16 cellular contexts compared by ENCODE assay signal in the genomic region with DNA sequence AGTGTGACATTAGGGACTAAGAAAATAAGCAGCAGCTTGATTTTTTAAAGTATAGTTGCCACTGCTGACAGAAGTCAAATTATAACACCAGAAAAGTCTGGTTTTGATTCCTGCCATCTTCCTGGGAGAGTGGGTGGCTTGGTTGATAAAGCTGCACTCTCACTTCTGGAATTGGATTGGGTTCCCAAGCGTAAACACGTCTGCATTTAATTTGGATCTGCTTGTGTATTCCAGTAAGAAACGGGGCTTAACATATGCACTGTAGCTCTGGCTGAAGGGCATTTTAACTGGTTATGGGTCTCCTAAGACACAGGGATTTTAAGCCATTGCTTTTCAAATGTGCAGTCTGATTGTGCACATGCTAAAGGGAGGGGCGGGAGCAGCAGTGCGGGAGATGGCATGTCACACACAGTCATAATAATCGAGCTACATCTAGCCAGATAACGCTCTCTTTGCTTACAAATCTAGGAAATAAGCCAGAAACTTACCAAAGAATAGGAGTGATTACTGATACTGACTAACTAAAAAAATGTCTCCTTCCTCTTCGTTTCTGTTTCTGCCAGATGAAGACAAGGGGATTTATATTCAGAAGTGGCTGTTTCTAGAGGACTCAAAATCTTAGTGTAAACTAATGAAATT.
A peak's percentile ranks its signal among the peaks of the same experiment; 100 is the strongest.
DNase-seq lines count a peak whose midpoint lies in the region; ATAC-seq and TF ChIP-seq lines count a peak whose summit lies in the region.
"Had no signal": no experiment of that assay in that cellular context is flagged by ENCODE, and none has a peak within 500 bp of the region (broad histone marks: within the 10 kb centered on the region; RNA-seq: fewer than 3 reads in every experiment).

No MANE protein-coding gene starts in this region.

- dilution Hi-C loops in IMR-90 (cut with HindIII; ENCODE audit: low sequenced_read_pairs, unreplicated experiment): no loop called here

- 0 out of 2 replicates have a peak overlapping the region, but pooled peaks have one; percentile 24 for H3K56ac ChIP-seq in IMR-90 (ENCODE audit: extremely low read depth, insufficient read depth, low read length)

- peaks cover 5% of the 10 kb centered on the region for H3K4me1 Mint-ChIP-seq in neural crest cell
- H3K4me1 Mint-ChIP-seq: CD4-positive, CD25-positive, alpha-beta regulatory T cell had no signal

- H2BK5ac ChIP-seq in IMR-90 (ENCODE audit: low read depth, low read length, poor library complexity, severe bottlenecking): no peak overlapping the region

- peak overlapping the region in 1 of 2 experiments; percentile 19; a peak in 2 of 4 replicates for H4K8ac ChIP-seq in IMR-90 (ENCODE audit: low read depth in 2 of 2, low read length in 2 of 2)

- H3K18ac ChIP-seq in IMR-90 (ENCODE audit: low read depth, low read length): peak overlapping the region; percentile 98

- TF ChIP-seq RAD21 in IMR-90 (IDR thresholded peaks at IDR 0.05; ENCODE audit: low read length): no peak

- no TSS peak for BruUV-seq in IMR-90 (replicated peaks; lab: Mats Ljungman, UMichigan)

- WGBS in IMR-90 (ENCODE audit: extremely low coverage in 2 of 2, insufficient read length in 1 of 2), 2 experiments: 29% methylated on average over 3 of the region's 8 CpGs; no CpG with 5 or more reads in 1 of the 2 experiments

- no peak for TF ChIP-seq CTCF in IMR-90 (conservative IDR thresholded peaks at IDR 0.05; ENCODE audit: low read depth, low read length)
- TF ChIP-seq CTCF in neural crest cell (conservative IDR thresholded peaks at IDR 0.05): no peak

- ATAC-seq in IMR-90 (ENCODE audit: low read depth) (peak; percentile 33; the same call in 1 of the 2 replicates), HG03439 (IDR thresholded peaks at IDR 0.05; ENCODE audit: unreplicated experiment) (no peak)
- no peak for ATAC-seq in activated naive CD4-positive, alpha-beta T cell treated with anti-CD3 and anti-CD28 coated beads, Interleukin-2, amount 50 U/mL, for 72 hours

- H3K9me3 Mint-ChIP-seq in neural crest cell: peaks cover 24% of the 10 kb centered on the region
- peaks cover 0 to 11% of the 10 kb centered on the region in 2 donors for H3K9me3 Mint-ChIP-seq in activated naive CD4-positive, alpha-beta T cell treated with anti-CD3 and anti-CD28 coated beads, Interleukin-2, amount 50 U/mL, for 72 hours
- H3K9me3 Mint-ChIP-seq: HFFc6 had no signal

- H3K4me3 Mint-ChIP-seq in neural crest cell: no peak overlapping the region
- H3K4me3 Mint-ChIP-seq: CD4-positive, CD25-positive, alpha-beta regulatory T cell; HFFc6 had no signal

- H2AFZ ChIP-seq in IMR-90 (replicated peaks; ENCODE audit: low read length, poor library complexity): peak overlapping the region; percentile 27

- in situ Hi-C loops in IMR-90 (cut with MboI; ENCODE audit: low sequenced_read_pairs): no loop called here

- H3K23ac ChIP-seq in IMR-90 (ENCODE audit: low read depth, low read length): peak overlapping the region; percentile 1; the same call in 1 of the 2 replicates

- H3K4ac ChIP-seq in IMR-90 (ENCODE audit: low read depth, low read length): peak overlapping the region; percentile 35

- no peaks in the 10 kb centered on the region for H3K9me3 ChIP-seq in IMR-90 (ENCODE audit: control insufficient read depth, insufficient read depth, low read length)

- peaks cover 4% of the 10 kb centered on the region; the same call in 1 of the 2 replicates for H4K20me1 ChIP-seq in IMR-90 (ENCODE audit: insufficient read depth, low read length)

- H3K27me3 ChIP-seq in IMR-90 (ENCODE audit: control insufficient read depth, insufficient read depth, low read length): peaks cover 3% of the 10 kb centered on the region; the same call in 1 of the 2 replicates

- peak overlapping the region; percentile 59 for H3K4me2 ChIP-seq in IMR-90 (ENCODE audit: low read depth, low read length)
- H3K4me2 ChIP-seq: KMS-11 had no signal

- peaks cover 5% of the 10 kb centered on the region for H3K36me3 Mint-ChIP-seq in neural crest cell (ENCODE audit: low read depth)
- no peaks in the 10 kb centered on the region for H3K36me3 Mint-ChIP-seq in activated naive CD4-positive, alpha-beta T cell treated with anti-CD3 and anti-CD28 coated beads, Interleukin-2, amount 50 U/mL, for 72 hours
- H3K36me3 Mint-ChIP-seq: CD4-positive, CD25-positive, alpha-beta regulatory T cell had no signal

- H3K36me3 ChIP-seq in IMR-90 (ENCODE audit: control insufficient read depth, insufficient read depth, low read length): no peaks in the 10 kb centered on the region

- intact Hi-C loops in IMR-90 (cut with micrococcal nuclease): loop anchor here (10.0 kb wide), 1 partner anchor 263 kb away; no protein-coding TSS in a partner anchor

- CTCF ChIA-PET in IMR-90 (lab: Yijun Ruan, JAX): no interaction called here

- TF ChIP-seq POLR2A in IMR-90 (IDR thresholded peaks at IDR 0.05; ENCODE audit: low read depth, low read length): no peak

- H3K4me3 ChIP-seq in IMR-90 (ENCODE audit: insufficient read depth, low read depth, low read length): no peak overlapping the region

- peak overlapping the region; percentile 38 for H4K5ac ChIP-seq in IMR-90 (ENCODE audit: low read depth, low read length)

- DNase-seq in AG08395 (ENCODE audit: low spot score) (peak; percentile 24), IMR-90 (peak; percentile 37), fibroblast of peridontal ligament (ENCODE audit: extremely low read depth) (peak; percentile 86), neural crest cell (ENCODE audit: low read depth, low spot score) (no peak), HUDEP-2 (lab: John Stamatoyannopoulos, UW; ENCODE audit: unreplicated experiment in 76 of 76) (no peak)
- DNase-seq in activated naive CD4-positive, alpha-beta T cell treated with anti-CD3 and anti-CD28 coated beads, Interleukin-2, amount 50 U/mL, for 72 hours (ENCODE audit: low spot score in 2 of 2): no peak
- DNase-seq: CD4-positive, CD25-positive, alpha-beta regulatory T cell; DMS153; HFFc6; NCI-H1436; NCI-H2029; NCI-H345; NCI-H524 treated with DMSO at 0.1 percent for 48 hours; SW 1271 had no signal

- 0 out of 2 replicates have a peak overlapping the region, but pooled peaks have one; percentile 37 for H2AK5ac ChIP-seq in IMR-90 (ENCODE audit: low read depth, low read length)

- H3K4me1 ChIP-seq in IMR-90 (ENCODE audit: control insufficient read depth, insufficient read depth, low read length): peaks cover 23% of the 10 kb centered on the region

- peak overlapping the region; percentile 99 for H2BK120ac ChIP-seq in IMR-90 (ENCODE audit: low read depth, low read length)

- H3K9me1 ChIP-seq in IMR-90 (ENCODE audit: insufficient read depth, low read length): peaks cover 12% of the 10 kb centered on the region

- H4K91ac ChIP-seq in IMR-90 (ENCODE audit: insufficient read depth, low read depth, low read length): peak overlapping the region; percentile 40

- H2BK20ac ChIP-seq in IMR-90 (ENCODE audit: low read depth, low read length): peak overlapping the region; percentile 40

- no peak overlapping the region; the same call in 1 of the 2 replicates for H3K9ac ChIP-seq in IMR-90 (ENCODE audit: low read depth, low read length)
- H3K9ac ChIP-seq: KMS-11 had no signal

- peak overlapping the region; percentile 20 for H3K27ac Mint-ChIP-seq in neural crest cell (ENCODE audit: unreplicated experiment)
- H3K27ac Mint-ChIP-seq in activated naive CD4-positive, alpha-beta T cell treated with anti-CD3 and anti-CD28 coated beads, Interleukin-2, amount 50 U/mL, for 72 hours: no peak overlapping the region
- H3K27ac Mint-ChIP-seq: CD4-positive, CD25-positive, alpha-beta regulatory T cell; HFFc6 had no signal

- peak overlapping the region; percentile 1; the same call in 1 of the 2 replicates for H3K14ac ChIP-seq in IMR-90 (replicated peaks; ENCODE audit: low read depth, low read length)

- H2BK15ac ChIP-seq in IMR-90 (ENCODE audit: low read depth, low read length): peak overlapping the region; percentile 38; the same call in 2 of the 3 replicates

- H3K27me3 Mint-ChIP-seq in neural crest cell (ENCODE audit: low read depth): no peaks in the 10 kb centered on the region
- H3K27me3 Mint-ChIP-seq: CD4-positive, CD25-positive, alpha-beta regulatory T cell had no signal

- no peaks in the 10 kb centered on the region for H3K79me1 ChIP-seq in IMR-90 (ENCODE audit: low read depth in 1 of 2, low read length in 2 of 2)

- POLR2A ChIA-PET in IMR-90 (lab: Charles Lee; ENCODE audit: unreplicated experiment): no interaction called here

- H3K27ac ChIP-seq in IMR-90 (ENCODE audit: insufficient read depth, low read length): peak overlapping the region; percentile 50; the same call in 1 of the 2 replicates
- H3K27ac ChIP-seq: KMS-11 had no signal

- no peak overlapping the region for H2AK9ac ChIP-seq in IMR-90 (replicated peaks; ENCODE audit: low read depth, low read length, poor library complexity)

TF ChIP-seq in IMR-90, 13 proteins besides CTCF, POLR2A, EP300 and RAD21 (continues in another document):
- TF ChIP-seq MXI1 (IDR thresholded peaks at IDR 0.05; ENCODE audit: borderline replicate concordance, low read depth, low read length): no peak
- no peak for TF ChIP-seq RFX5 (IDR thresholded peaks at IDR 0.05; ENCODE audit: low read depth, low read length)
- TF ChIP-seq MAZ (IDR thresholded peaks at IDR 0.05; ENCODE audit: borderline replicate concordance, low read depth, low read length): no peak
- TF ChIP-seq, protein P1, sequence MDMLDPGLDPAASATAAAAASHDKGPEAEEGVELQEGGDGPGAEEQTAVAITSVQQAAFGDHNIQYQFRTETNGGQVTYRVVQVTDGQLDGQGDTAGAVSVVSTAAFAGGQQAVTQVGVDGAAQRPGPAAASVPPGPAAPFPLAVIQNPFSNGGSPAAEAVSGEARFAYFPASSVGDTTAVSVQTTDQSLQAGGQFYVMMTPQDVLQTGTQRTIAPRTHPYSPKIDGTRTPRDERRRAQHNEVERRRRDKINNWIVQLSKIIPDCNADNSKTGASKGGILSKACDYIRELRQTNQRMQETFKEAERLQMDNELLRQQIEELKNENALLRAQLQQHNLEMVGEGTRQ (IDR thresholded peaks at IDR 0.05; ENCODE audit: low read depth, low read length): no peak
- TF ChIP-seq SMC3 (IDR thresholded peaks at IDR 0.05; ENCODE audit: low read depth, low read length): no peak
- TF ChIP-seq CHD1 (IDR thresholded peaks at IDR 0.05; ENCODE audit: low read depth, low read length): no peak
- TF ChIP-seq, protein P2, sequence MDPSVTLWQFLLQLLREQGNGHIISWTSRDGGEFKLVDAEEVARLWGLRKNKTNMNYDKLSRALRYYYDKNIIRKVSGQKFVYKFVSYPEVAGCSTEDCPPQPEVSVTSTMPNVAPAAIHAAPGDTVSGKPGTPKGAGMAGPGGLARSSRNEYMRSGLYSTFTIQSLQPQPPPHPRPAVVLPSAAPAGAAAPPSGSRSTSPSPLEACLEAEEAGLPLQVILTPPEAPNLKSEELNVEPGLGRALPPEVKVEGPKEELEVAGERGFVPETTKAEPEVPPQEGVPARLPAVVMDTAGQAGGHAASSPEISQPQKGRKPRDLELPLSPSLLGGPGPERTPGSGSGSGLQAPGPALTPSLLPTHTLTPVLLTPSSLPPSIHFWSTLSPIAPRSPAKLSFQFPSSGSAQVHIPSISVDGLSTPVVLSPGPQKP (IDR thresholded peaks at IDR 0.05; ENCODE audit: borderline replicate concordance, low read depth, low read length): no peak
- TF ChIP-seq NFE2L2 (IDR thresholded peaks at IDR 0.05; ENCODE audit: low read depth, low read length): no peak
- TF ChIP-seq BHLHE40 (IDR thresholded peaks at IDR 0.05; ENCODE audit: low read depth, low read length): no peak
- TF ChIP-seq RCOR1 (IDR thresholded peaks at IDR 0.05; ENCODE audit: insufficient replicate concordance, low read length): no peak

Comparison
In these comparisons a context has a peak if more than half of its experiments do, and no peak if none do; other contexts are left out.
1. DNase-seq: peak in AG08395 (single experiment), IMR-90 (single experiment) and fibroblast of peridontal ligament (single experiment); none in neural crest cell (single experiment), HUDEP-2 (0 of 76) and activated naive CD4-positive, alpha-beta T cell treated with anti-CD3 and anti-CD28 coated beads, Interleukin-2, amount 50 U/mL, for 72 hours (0 of 2).